ENCODE assay signal across 1 cellular context in genomic region chr9:109652971-109653370, GRCh38.
TF ChIP-seq lines count a peak whose summit lies in the region.

No MANE protein-coding gene starts in this region.

TF ChIP-seq in Ishikawa, 13 proteins besides CTCF, POLR2A, EP300 and RAD21 (continued from another document):
- TF ChIP-seq, protein P1, sequence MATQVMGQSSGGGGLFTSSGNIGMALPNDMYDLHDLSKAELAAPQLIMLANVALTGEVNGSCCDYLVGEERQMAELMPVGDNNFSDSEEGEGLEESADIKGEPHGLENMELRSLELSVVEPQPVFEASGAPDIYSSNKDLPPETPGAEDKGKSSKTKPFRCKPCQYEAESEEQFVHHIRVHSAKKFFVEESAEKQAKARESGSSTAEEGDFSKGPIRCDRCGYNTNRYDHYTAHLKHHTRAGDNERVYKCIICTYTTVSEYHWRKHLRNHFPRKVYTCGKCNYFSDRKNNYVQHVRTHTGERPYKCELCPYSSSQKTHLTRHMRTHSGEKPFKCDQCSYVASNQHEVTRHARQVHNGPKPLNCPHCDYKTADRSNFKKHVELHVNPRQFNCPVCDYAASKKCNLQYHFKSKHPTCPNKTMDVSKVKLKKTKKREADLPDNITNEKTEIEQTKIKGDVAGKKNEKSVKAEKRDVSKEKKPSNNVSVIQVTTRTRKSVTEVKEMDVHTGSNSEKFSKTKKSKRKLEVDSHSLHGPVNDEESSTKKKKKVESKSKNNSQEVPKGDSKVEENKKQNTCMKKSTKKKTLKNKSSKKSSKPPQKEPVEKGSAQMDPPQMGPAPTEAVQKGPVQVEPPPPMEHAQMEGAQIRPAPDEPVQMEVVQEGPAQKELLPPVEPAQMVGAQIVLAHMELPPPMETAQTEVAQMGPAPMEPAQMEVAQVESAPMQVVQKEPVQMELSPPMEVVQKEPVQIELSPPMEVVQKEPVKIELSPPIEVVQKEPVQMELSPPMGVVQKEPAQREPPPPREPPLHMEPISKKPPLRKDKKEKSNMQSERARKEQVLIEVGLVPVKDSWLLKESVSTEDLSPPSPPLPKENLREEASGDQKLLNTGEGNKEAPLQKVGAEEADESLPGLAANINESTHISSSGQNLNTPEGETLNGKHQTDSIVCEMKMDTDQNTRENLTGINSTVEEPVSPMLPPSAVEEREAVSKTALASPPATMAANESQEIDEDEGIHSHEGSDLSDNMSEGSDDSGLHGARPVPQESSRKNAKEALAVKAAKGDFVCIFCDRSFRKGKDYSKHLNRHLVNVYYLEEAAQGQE (IDR thresholded peaks at IDR 0.05; ENCODE audit: low read depth), result no peak
